28 cellular contexts compared by ENCODE assay signal in genomic region chr19:37893845-37894575, GRCh38. TPM values are rescaled to one million over a fixed set of nuclear protein-coding genes. Genes with fewer than 3 reads are reported as not detected.
DNase-seq lines count a peak whose midpoint lies in the region; ATAC-seq lines count a peak whose summit lies in the region.
"Had no signal": no experiment of that assay in that cellular context is flagged by ENCODE, and none has a peak within 500 bp of the region (broad histone marks: within the 10 kb centered on the region; RNA-seq: fewer than 3 reads in every experiment).

No MANE protein-coding gene starts in this region.

- no peak for ATAC-seq in GM18511 (IDR thresholded peaks at IDR 0.05; ENCODE audit: unreplicated experiment)
- ATAC-seq: CD8-positive, alpha-beta T cell; GM12878; K562; PC-3 had no signal

- DNase-seq in DMS53 (lab: John Stamatoyannopoulos, UW) (peak; percentile 92), SW480 (ENCODE audit: low spot score) (peak; percentile 66), mucosa of gallbladder (ENCODE audit: low spot score) (peak; percentile 12), NCI-H82 (lab: John Stamatoyannopoulos, UW) (no peak), GM19238 (ENCODE audit: insufficient read length, low spot score) (no peak), DMS 273 (lab: John Stamatoyannopoulos, UW; ENCODE audit: unreplicated experiment) (no peak)
- DNase-seq: Calu3; CD8-positive, alpha-beta T cell; DMS79; EL; GDM1; Kasumi-1; MV-4-11; NCI-H1105; NCI-H1436 treated with DMSO at 0.1 percent for 48 hours; NCI-H187 treated with DMSO at 0.1 percent for 48 hours; NCI-H446; NCI-H524 treated with DMSO at 0.1 percent for 48 hours; NCI-H774; NK-92 treated with Interleukin-12 subunit alpha and Interleukin-12 subunit beta, amount 100 ng/mL, for 24 hours; PC-3; SK-N-SH; SW 1271 had no signal

RNA-seq across cellular contexts. Expression of gene WDR87, which starts 12.4 kb away (rescaled TPM):
- not detected for total RNA-seq in mucosa of gallbladder
- total RNA-seq: A673; Calu3; CD8-positive, alpha-beta T cell; GM12878; K562; MCF 10A; PC-3 had no signal

RNA-seq across cellular contexts. Expression of gene SIPA1L3, which starts 13.0 kb away (rescaled TPM):
- 74.6 TPM for total RNA-seq in mucosa of gallbladder

Comparison
In these comparisons a context has a peak if more than half of its experiments do, and no peak if none do; other contexts are left out.
1. DNase-seq: peak in DMS53 (single experiment), SW480 (single experiment) and mucosa of gallbladder (single experiment); none in NCI-H82 (single experiment), GM19238 (single experiment) and DMS 273 (single experiment).